1 cellular context compared by ENCODE assay signal in the genomic region with DNA sequence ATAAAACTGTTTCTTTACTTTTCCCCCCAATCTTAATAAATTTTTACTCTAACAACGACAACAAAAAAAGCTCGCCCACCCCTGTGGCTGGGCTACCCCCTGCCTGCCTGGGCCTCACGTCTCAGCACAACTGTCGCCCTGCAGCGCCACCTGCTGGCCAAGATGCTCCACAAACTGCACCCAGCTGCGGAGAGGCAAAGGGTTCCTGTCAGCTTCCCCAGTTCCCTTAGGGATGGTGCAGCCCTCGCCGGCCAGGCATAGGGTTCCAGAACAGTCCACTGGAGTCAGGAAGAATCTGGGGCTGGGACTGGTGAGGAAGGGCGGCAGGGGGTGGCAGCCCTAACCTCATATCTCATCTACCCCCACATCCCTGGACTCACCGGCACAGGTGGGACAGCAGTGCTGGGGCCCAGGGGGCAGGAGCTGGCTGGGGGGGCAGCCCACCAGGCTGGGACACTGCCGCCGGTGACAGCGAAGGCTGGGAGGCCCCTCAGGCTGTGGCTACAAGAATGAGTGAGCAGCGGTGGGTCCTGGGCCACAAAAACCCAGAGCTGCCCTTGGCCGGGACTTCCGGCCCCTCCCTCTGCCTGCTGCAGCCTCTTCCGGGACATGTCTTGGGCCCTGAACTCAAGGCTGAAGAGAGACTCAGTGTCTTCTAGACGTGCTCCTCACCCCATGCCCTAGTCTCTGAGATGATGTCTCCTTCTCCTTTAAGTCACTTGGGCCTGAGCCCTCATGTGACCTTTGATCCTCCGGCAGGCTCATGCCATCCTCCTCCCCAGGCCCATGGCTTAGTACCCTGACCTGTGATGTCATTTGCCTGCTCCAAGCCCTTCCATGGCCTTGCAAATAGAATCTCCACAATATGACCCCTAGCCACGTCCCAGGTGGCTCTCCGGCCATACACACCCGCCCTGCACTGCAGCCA.
TF ChIP-seq lines count a peak whose summit lies in the region.

No MANE protein-coding gene starts in this region.

TF ChIP-seq in K562, 482 proteins besides CTCF, POLR2A, EP300 and RAD21 (continued from another document and continues in another):
- TF ChIP-seq ZNF3 (CRISPR knock-in tag; IDR thresholded peaks at IDR 0.05) = no peak
- 0 out of 2 replicates have a peak, but pooled peaks have one; percentile 42 for TF ChIP-seq CBFB (CRISPR knock-in tag; IDR thresholded peaks at IDR 0.05)
- TF ChIP-seq, protein P1, sequence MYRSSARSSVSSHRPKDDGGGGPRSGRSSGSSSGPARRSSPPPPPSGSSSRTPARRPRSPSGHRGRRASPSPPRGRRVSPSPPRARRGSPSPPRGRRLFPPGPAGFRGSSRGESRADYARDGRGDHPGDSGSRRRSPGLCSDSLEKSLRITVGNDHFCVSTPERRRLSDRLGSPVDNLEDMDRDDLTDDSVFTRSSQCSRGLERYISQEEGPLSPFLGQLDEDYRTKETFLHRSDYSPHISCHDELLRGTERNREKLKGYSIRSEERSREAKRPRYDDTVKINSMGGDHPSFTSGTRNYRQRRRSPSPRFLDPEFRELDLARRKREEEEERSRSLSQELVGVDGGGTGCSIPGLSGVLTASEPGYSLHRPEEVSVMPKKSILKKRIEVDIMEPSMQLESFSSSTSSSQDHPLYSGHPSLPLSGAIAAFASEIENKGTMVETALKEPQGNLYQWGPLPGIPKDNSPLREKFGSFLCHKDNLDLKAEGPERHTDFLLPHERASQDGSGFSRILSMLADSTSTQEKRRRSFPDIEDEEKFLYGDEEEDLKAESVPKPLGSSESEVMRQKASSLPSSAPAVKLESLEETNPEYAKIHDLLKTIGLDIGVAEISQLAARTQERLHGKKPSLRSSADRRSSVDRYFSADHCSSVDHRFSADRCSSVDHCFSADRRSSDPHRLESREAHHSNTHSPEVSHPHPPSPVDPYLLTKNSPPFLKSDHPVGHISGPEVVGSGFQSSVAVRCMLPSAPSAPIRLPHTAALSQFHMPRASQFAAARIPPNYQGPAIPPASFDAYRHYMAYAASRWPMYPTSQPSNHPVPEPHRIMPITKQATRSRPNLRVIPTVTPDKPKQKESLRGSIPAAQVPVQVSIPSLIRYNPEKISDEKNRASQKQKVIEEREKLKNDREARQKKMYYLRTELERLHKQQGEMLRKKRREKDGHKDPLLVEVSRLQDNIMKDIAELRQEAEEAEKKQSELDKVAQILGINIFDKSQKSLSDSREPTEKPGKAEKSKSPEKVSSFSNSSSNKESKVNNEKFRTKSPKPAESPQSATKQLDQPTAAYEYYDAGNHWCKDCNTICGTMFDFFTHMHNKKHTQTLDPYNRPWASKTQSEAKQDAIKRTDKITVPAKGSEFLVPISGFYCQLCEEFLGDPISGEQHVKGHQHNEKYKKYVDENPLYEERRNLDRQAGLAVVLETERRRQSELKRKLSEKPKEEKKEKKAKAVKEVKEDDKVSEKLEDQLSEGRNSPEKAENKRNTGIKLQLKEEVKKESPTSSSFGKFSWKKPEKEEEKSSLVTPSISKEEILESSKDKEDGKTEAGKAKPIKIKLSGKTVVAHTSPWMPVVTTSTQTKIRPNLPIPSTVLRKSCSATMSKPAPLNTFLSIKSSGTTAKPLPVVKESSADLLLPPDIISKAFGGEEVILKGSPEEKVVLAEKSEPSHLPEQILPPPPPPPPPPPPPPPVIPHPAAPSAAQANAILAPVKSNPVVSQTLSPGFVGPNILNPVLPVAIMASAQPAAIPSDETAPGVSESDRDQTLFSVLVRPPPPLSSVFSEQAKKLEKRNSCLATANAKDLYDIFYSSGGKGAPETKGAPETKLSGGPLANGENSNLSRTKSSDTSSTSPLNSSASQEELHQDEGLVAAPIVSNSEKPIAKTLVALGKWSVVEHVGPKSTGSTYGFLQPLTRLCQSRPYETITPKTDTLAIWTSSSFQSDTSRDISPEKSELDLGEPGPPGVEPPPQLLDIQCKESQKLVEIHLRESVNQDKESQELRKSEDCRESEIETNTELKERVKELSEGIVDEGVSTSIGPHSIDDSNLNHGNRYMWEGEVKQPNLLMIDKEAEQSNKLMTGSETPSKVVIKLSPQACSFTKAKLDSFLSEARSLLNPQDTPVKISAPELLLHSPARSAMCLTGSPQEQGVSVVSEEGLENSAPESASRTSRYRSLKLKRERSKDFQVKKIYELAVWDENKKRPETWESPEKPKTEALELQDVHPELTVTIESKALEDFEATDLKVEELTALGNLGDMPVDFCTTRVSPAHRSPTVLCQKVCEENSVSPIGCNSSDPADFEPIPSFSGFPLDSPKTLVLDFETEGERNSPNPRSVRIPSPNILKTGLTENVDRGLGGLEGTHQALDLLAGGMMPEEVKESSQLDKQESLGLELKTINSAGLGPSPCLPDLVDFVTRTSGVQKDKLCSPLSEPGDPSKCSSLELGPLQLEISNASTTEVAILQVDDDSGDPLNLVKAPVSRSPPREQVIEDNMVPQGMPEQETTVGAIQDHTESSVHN (IDR thresholded peaks at IDR 0.05; ENCODE audit: borderline replicate concordance in 1 of 2, low read depth in 1 of 2) = no peak
- TF ChIP-seq GABPA (tag; conservative IDR thresholded peaks at IDR 0.05; ENCODE audit: low read depth) = no peak
- no peak for TF ChIP-seq MED1 (CRISPR knock-in tag; IDR thresholded peaks at IDR 0.05; ENCODE audit: borderline replicate concordance)
- TF ChIP-seq POLR2AphosphoS2 (IDR thresholded peaks at IDR 0.05; ENCODE audit: low read length) = no peak
- TF ChIP-seq, protein P2, sequence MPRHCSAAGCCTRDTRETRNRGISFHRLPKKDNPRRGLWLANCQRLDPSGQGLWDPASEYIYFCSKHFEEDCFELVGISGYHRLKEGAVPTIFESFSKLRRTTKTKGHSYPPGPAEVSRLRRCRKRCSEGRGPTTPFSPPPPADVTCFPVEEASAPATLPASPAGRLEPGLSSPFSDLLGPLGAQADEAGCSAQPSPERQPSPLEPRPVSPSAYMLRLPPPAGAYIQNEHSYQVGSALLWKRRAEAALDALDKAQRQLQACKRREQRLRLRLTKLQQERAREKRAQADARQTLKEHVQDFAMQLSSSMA (CRISPR knock-in tag; IDR thresholded peaks at IDR 0.05) = no peak
- no peak for TF ChIP-seq CHD1 (IDR thresholded peaks at IDR 0.05; ENCODE audit: low read length)
- TF ChIP-seq, protein P3, sequence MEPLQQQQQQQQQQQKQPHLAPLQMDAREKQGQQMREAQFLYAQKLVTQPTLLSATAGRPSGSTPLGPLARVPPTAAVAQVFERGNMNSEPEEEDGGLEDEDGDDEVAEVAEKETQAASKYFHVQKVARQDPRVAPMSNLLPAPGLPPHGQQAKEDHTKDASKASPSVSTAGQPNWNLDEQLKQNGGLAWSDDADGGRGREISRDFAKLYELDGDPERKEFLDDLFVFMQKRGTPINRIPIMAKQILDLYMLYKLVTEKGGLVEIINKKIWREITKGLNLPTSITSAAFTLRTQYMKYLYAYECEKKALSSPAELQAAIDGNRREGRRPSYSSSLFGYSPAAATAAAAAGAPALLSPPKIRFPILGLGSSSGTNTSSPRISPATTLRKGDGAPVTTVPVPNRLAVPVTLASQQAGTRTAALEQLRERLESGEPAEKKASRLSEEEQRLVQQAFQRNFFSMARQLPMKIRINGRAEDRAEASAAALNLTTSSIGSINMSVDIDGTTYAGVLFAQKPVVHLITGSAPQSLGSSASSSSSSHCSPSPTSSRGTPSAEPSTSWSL (CRISPR knock-in tag; IDR thresholded peaks at IDR 0.05; ENCODE audit: borderline replicate concordance) = no peak
- TF ChIP-seq ZFP36 (IDR thresholded peaks at IDR 0.05; ENCODE audit: low read depth, low read length, partially characterized antibody) = peak; percentile 60
- TF ChIP-seq, protein P4, sequence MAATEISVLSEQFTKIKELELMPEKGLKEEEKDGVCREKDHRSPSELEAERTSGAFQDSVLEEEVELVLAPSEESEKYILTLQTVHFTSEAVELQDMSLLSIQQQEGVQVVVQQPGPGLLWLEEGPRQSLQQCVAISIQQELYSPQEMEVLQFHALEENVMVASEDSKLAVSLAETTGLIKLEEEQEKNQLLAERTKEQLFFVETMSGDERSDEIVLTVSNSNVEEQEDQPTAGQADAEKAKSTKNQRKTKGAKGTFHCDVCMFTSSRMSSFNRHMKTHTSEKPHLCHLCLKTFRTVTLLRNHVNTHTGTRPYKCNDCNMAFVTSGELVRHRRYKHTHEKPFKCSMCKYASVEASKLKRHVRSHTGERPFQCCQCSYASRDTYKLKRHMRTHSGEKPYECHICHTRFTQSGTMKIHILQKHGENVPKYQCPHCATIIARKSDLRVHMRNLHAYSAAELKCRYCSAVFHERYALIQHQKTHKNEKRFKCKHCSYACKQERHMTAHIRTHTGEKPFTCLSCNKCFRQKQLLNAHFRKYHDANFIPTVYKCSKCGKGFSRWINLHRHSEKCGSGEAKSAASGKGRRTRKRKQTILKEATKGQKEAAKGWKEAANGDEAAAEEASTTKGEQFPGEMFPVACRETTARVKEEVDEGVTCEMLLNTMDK (IDR thresholded peaks at IDR 0.05; ENCODE audit: borderline replicate concordance, insufficient read depth, low read depth, low read length, poor library complexity, severe bottlenecking) = peak; percentile 82
- TF ChIP-seq, protein P5, sequence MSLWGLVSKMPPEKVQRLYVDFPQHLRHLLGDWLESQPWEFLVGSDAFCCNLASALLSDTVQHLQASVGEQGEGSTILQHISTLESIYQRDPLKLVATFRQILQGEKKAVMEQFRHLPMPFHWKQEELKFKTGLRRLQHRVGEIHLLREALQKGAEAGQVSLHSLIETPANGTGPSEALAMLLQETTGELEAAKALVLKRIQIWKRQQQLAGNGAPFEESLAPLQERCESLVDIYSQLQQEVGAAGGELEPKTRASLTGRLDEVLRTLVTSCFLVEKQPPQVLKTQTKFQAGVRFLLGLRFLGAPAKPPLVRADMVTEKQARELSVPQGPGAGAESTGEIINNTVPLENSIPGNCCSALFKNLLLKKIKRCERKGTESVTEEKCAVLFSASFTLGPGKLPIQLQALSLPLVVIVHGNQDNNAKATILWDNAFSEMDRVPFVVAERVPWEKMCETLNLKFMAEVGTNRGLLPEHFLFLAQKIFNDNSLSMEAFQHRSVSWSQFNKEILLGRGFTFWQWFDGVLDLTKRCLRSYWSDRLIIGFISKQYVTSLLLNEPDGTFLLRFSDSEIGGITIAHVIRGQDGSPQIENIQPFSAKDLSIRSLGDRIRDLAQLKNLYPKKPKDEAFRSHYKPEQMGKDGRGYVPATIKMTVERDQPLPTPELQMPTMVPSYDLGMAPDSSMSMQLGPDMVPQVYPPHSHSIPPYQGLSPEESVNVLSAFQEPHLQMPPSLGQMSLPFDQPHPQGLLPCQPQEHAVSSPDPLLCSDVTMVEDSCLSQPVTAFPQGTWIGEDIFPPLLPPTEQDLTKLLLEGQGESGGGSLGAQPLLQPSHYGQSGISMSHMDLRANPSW (CRISPR knock-in tag; IDR thresholded peaks at IDR 0.05) = no peak; the same call in 1 of the 2 replicates
- TF ChIP-seq SREBF2 (CRISPR knock-in tag; IDR thresholded peaks at IDR 0.05) = no peak
- TF ChIP-seq, protein P6, sequence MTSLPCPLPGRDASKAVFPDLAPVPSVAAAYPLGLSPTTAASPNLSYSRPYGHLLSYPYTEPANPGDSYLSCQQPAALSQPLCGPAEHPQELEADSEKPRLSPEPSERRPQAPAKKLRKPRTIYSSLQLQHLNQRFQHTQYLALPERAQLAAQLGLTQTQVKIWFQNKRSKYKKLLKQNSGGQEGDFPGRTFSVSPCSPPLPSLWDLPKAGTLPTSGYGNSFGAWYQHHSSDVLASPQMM (CRISPR knock-in tag; IDR thresholded peaks at IDR 0.05) = no peak
- TF ChIP-seq KAT2B (IDR thresholded peaks at IDR 0.05; ENCODE audit: low read depth, low read length) = no peak
- no peak for TF ChIP-seq ZFPM2 (CRISPR knock-in tag; IDR thresholded peaks at IDR 0.05)
- TF ChIP-seq, protein P7, sequence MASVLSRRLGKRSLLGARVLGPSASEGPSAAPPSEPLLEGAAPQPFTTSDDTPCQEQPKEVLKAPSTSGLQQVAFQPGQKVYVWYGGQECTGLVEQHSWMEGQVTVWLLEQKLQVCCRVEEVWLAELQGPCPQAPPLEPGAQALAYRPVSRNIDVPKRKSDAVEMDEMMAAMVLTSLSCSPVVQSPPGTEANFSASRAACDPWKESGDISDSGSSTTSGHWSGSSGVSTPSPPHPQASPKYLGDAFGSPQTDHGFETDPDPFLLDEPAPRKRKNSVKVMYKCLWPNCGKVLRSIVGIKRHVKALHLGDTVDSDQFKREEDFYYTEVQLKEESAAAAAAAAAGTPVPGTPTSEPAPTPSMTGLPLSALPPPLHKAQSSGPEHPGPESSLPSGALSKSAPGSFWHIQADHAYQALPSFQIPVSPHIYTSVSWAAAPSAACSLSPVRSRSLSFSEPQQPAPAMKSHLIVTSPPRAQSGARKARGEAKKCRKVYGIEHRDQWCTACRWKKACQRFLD (CRISPR knock-in tag; IDR thresholded peaks at IDR 0.05) = no peak
- TF ChIP-seq PRPF4 (IDR thresholded peaks at IDR 0.05; ENCODE audit: insufficient read depth, low read depth, low read length, poor library complexity, severe bottlenecking) = no peak
- TF ChIP-seq, protein P8, sequence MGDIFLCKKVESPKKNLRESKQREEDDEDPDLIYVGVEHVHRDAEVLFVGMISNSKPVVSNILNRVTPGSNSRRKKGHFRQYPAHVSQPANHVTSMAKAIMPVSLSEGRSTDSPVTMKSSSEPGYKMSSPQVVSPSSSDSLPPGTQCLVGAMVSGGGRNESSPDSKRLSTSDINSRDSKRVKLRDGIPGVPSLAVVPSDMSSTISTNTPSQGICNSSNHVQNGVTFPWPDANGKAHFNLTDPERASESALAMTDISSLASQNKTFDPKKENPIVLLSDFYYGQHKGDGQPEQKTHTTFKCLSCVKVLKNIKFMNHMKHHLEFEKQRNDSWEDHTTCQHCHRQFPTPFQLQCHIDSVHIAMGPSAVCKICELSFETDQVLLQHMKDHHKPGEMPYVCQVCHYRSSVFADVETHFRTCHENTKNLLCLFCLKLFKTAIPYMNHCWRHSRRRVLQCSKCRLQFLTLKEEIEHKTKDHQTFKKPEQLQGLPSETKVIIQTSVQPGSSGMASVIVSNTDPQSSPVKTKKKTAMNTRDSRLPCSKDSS (IDR thresholded peaks at IDR 0.05; ENCODE audit: low read depth, partially characterized antibody) = peak; percentile 92
- TF ChIP-seq RBM22 (IDR thresholded peaks at IDR 0.05; ENCODE audit: low read depth, low read length, poor library complexity, severe bottlenecking) = no peak
- TF ChIP-seq, protein P9, sequence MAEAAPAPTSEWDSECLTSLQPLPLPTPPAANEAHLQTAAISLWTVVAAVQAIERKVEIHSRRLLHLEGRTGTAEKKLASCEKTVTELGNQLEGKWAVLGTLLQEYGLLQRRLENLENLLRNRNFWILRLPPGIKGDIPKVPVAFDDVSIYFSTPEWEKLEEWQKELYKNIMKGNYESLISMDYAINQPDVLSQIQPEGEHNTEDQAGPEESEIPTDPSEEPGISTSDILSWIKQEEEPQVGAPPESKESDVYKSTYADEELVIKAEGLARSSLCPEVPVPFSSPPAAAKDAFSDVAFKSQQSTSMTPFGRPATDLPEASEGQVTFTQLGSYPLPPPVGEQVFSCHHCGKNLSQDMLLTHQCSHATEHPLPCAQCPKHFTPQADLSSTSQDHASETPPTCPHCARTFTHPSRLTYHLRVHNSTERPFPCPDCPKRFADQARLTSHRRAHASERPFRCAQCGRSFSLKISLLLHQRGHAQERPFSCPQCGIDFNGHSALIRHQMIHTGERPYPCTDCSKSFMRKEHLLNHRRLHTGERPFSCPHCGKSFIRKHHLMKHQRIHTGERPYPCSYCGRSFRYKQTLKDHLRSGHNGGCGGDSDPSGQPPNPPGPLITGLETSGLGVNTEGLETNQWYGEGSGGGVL (CRISPR knock-in tag; IDR thresholded peaks at IDR 0.05) = no peak
- TF ChIP-seq PML (IDR thresholded peaks at IDR 0.05; ENCODE audit: low read length) = no peak; the same call in 1 of the 2 replicates
- no peak for TF ChIP-seq FOXJ2 (tag; IDR thresholded peaks at IDR 0.05)
- TF ChIP-seq TAF9B (IDR thresholded peaks at IDR 0.05; ENCODE audit: partially characterized antibody) = no peak
- TF ChIP-seq NCOA6 (IDR thresholded peaks at IDR 0.05) = no peak
- TF ChIP-seq ZNF253 (CRISPR knock-in tag; conservative IDR thresholded peaks at IDR 0.05) = no peak
